ENCODE assay signal across 10 cellular contexts in the genomic region with DNA sequence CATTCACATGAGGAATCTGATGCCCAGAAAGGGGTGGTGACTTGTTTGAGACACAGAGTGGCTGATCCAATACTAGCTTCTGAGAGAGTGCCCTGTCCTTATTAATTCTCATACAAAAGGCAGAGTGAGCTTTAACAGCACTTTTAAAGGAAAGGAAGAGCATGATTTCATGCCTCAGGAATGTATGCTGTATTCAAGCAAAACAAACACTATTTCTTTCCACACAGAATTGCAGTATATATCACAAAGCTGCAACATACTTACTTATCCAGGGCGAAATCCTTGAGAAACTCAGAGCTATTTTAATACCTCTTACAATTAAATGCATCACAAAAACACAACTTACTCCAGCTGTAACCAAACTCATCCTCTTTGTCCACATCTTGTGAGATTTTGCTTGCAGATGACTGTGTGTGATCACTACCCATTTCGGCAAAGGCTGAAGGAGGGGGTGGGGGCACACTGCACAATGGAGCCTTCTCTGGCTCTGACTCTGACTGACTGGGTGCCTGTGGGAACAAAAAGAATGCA.
DNase-seq lines count a peak whose midpoint lies in the region; ATAC-seq, FAIRE-seq and TF ChIP-seq lines count a peak whose summit lies in the region.
"Had no signal": no experiment of that assay in that cellular context is flagged by ENCODE, and none has a peak within 500 bp of the region (broad histone marks: within the 10 kb centered on the region; RNA-seq: fewer than 3 reads in every experiment).

No MANE protein-coding gene starts in this region.

- 60 to 75% (median 71%) methylated on average over 2 of the region's 2 CpGs for WGBS in psoas muscle, 3 donors

- in situ Hi-C loops in KBM-7 (cut with MboI; ENCODE audit: low pct_unique_long_range_greater_than_20kb, low sequenced_read_pairs): no loop called here

- H3K4me1 ChIP-seq in psoas muscle: peaks cover 44% of the 10 kb centered on the region

- peak overlapping the region; percentile 37; the same call in 1 of the 2 replicates for H3K27ac ChIP-seq in VCaP
- no peak overlapping the region for H3K27ac ChIP-seq in psoas muscle

- H3K36me3 ChIP-seq in psoas muscle (ENCODE audit: insufficient read depth in 1 of 2, low read depth in 1 of 2): peaks cover 9 to 53% of the 10 kb centered on the region in 2 donors

- no peak overlapping the region for H3K4me3 ChIP-seq in psoas muscle

- intact Hi-C loops in head of caudate nucleus (cut with DNase I) (no loop called here), sciatic nerve (cut with DNase I) (no loop called here), psoas muscle (cut with DNase I) (loop anchor here in 1 of 2 donors (10.0 kb wide), 2 partner anchors 45 to 1175 kb away; partner anchors contain the start of gene NFIB)

- no peaks in the 10 kb centered on the region for H3K9me3 ChIP-seq in psoas muscle

- DNase-seq in H54 (ENCODE audit: insufficient read length, low spot score): peak; percentile 13
- DNase-seq in head of caudate nucleus: peak in 41 of 42 donors; percentile 7 to 84 (median 58)
- no peak for DNase-seq in sciatic nerve (ENCODE audit: low spot score)
- DNase-seq in KBM-7: no peak
- no peak for DNase-seq in NCI-H1048 (lab: John Stamatoyannopoulos, UW)
- DNase-seq in psoas muscle: no peak
- DNase-seq: activated T-cell treated with anti-CD3 and anti-CD28 coated beads, Interleukin-2, amount 50 U/mL, for 72 hours; left cardiac atrium had no signal

- TF ChIP-seq CTCF in VCaP (conservative IDR thresholded peaks at IDR 0.05) (no peak), psoas muscle (IDR thresholded peaks at IDR 0.05) (no peak)

- FAIRE-seq in H54 (lab: Jason Lieb, UNC): peak; percentile 93

- no peak for TF ChIP-seq POLR2A in H54 (IDR thresholded peaks at IDR 0.05; ENCODE audit: low read depth, low read length)

- ATAC-seq in sciatic nerve: peak; percentile 72
- no peak for ATAC-seq in GM19035 (IDR thresholded peaks at IDR 0.05; ENCODE audit: unreplicated experiment)
- no peak for ATAC-seq in psoas muscle
- ATAC-seq: activated T-cell treated with anti-CD3 and anti-CD28 coated beads, Interleukin-2, amount 50 U/mL, for 72 hours had no signal

- no peaks in the 10 kb centered on the region for H3K27me3 ChIP-seq in psoas muscle (ENCODE audit: insufficient read depth in 3 of 3, low read length in 2 of 3)

Comparison
In these comparisons a context has a peak if more than half of its experiments do, and no peak if none do; other contexts are left out.
1. DNase-seq: peak in H54 (single experiment) and head of caudate nucleus (41 of 42); none in sciatic nerve (single experiment), KBM-7 (single experiment), NCI-H1048 (single experiment) and psoas muscle (0 of 2).